In genomic region chr1:24323281-24323680, GRCh38 we compare ENCODE assay signal across 1 cellular context.
A peak's percentile ranks its signal among the peaks of the same experiment; 100 is the strongest.
TF ChIP-seq lines count a peak whose summit lies in the region.

No MANE protein-coding gene starts in this region.

TF ChIP-seq in K562, 482 proteins besides CTCF, POLR2A, EP300 and RAD21 (continued from another document):
- TF ChIP-seq VEZF1 (CRISPR knock-in tag; IDR thresholded peaks at IDR 0.05) (no peak), MAFG (tag; conservative IDR thresholded peaks at IDR 0.05) (peak; percentile 89), MAFF (IDR thresholded peaks at IDR 0.05; ENCODE audit: low read length) (peak; percentile 91), C11orf30 (IDR thresholded peaks at IDR 0.05; ENCODE audit: low read depth) (peak; percentile 93)
